1 cellular context compared by ENCODE assay signal in genomic region chr12:89020121-89020480, GRCh38.
TF ChIP-seq lines count a peak whose summit lies in the region.

No MANE protein-coding gene starts in this region.

TF ChIP-seq in endothelial cell of umbilical vein, 7 proteins besides CTCF, POLR2A, EP300 and RAD21:
- TF ChIP-seq MAX (IDR thresholded peaks at IDR 0.05; ENCODE audit: insufficient read depth, insufficient read length): no peak
- TF ChIP-seq GATA2 (IDR thresholded peaks at IDR 0.05; ENCODE audit: insufficient read depth, insufficient read length, low read depth, low read length): no peak
- TF ChIP-seq POLR2AphosphoS5 (IDR thresholded peaks at IDR 0.05; ENCODE audit: insufficient read depth, low read depth, low read length): no peak
- TF ChIP-seq MYC (IDR thresholded peaks at IDR 0.05; ENCODE audit: low read depth, low read length): no peak
